22 cellular contexts compared by ENCODE assay signal in genomic region chr3:134666885-134667284, GRCh38. TPM values are rescaled to one million over a fixed set of nuclear protein-coding genes. Genes with fewer than 3 reads are reported as not detected.
"Had no signal": no experiment of that assay in that cellular context is flagged by ENCODE, and none has a peak within 500 bp of the region (broad histone marks: within the 10 kb centered on the region; RNA-seq: fewer than 3 reads in every experiment).

No MANE protein-coding gene starts in this region.

- H3K27me3 ChIP-seq: hepatocyte had no signal

- H3K4me2 ChIP-seq: hepatocyte, neural progenitor cell had no signal

- H3K27ac ChIP-seq: hepatocyte, neural progenitor cell, spleen had no signal

- H3K4me1 ChIP-seq: neural progenitor cell, spleen had no signal

- H3K36me3 ChIP-seq: left ventricle myocardium inferior, neural progenitor cell, spleen had no signal

- H3K9me3 ChIP-seq: left ventricle myocardium inferior had no signal

- H3K79me2 ChIP-seq: hepatocyte had no signal

- H3K4me3 ChIP-seq: hepatocyte, left ventricle myocardium inferior, neural progenitor cell, spleen had no signal

- H2AFZ ChIP-seq: hepatocyte, neural progenitor cell had no signal

- H3K9ac ChIP-seq: neural progenitor cell had no signal

- ATAC-seq: activated T-cell treated with anti-CD3 and anti-CD28 coated beads, Interleukin-2, amount 50 U/mL, for 72 hours; naive thymus-derived CD4-positive, alpha-beta T cell; sciatic nerve; stimulated activated naive CD8-positive, alpha-beta T cell treated with anti-CD3 and anti-CD28 coated beads, Interleukin-15, Interleukin-2, amounts not matched to agents 100 U/mL and 50 U/mL, for 24 hours; T-cell had no signal

- FAIRE-seq: endometrium had no signal

- DNase-seq: activated CD4-positive, alpha-beta T cell treated with anti-CD3 and anti-CD28 coated beads for 4 hours; activated CD4-positive, alpha-beta T cell treated with anti-CD3 and anti-CD28 coated beads, Interleukin-2, amount 50 U/mL, for 48 hours; activated CD4-positive, CD25-positive, alpha-beta regulatory T cell; activated effector memory CD4-positive, alpha-beta T cell treated with Interleukin-2 at 50 U/mL for 16 hours; activated naive CD4-positive, alpha-beta T cell treated with anti-CD3 and anti-CD28 coated beads for 36 hours; activated T-cell treated with anti-CD3 and anti-CD28 coated beads, Interleukin-2, amount 50 U/mL, for 72 hours; amygdala; cerebellar nuclear complex; effector CD4-positive, alpha-beta T cell; left ventricle myocardium inferior; naive thymus-derived CD4-positive, alpha-beta T cell; spleen; stimulated activated CD4-positive, alpha-beta T cell treated with anti-CD3 and anti-CD28 coated beads, Interleukin-4, amount 100 ng/mL, for 4 hours; stimulated activated naive CD8-positive, alpha-beta T cell treated with anti-CD3 and anti-CD28 coated beads, Interleukin-15, Interleukin-2, amounts not matched to agents 100 U/mL and 50 U/mL, for 24 hours; T-cell had no signal

RNA-seq across cellular contexts. Expression of gene KY, which starts 16.1 kb away (rescaled TPM):
- total RNA-seq: activated naive CD4-positive, alpha-beta T cell treated with anti-CD3 and anti-CD28 coated beads for 36 hours; activated T-cell treated with anti-CD3 and anti-CD28 coated beads, Interleukin-2, amount 50 U/mL, for 72 hours; epithelial cell of proximal tubule; lung microvascular endothelial cell; naive thymus-derived CD4-positive, alpha-beta T cell; subcutaneous adipose tissue; T-cell had no signal
- polyA plus RNA-seq: naive thymus-derived CD4-positive, alpha-beta T cell; spleen had no signal
